15 cellular contexts compared by ENCODE assay signal in the genomic region with DNA sequence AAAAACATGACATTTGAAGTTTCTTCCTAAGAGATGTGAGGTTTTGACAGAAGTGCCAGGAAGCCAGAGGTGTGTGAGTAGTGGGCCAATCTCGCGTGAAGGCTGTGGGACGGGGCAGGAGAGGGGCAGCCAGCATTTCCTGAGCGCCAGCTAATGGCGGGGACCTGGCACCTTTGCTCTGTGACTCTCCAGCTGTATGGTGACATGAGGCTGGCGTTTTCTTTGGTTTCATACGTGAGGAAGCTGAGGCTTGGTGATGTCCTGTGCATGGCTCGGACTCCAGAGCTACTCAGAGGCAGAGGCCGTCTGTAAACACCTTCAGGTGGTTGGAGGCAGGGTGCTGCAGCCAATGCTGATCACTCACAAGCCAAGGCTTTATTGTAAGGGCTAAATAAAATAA. TPM values are rescaled to one million over a fixed set of nuclear protein-coding genes. Genes with fewer than 3 reads are reported as not detected.
DNase-seq lines count a peak whose midpoint lies in the region; ATAC-seq and TF ChIP-seq lines count a peak whose summit lies in the region.
"Had no signal": no experiment of that assay in that cellular context is flagged by ENCODE, and none has a peak within 500 bp of the region (broad histone marks: within the 10 kb centered on the region; RNA-seq: fewer than 3 reads in every experiment).

No MANE protein-coding gene starts in this region.

- peak overlapping the region; percentile 45 for H3K27ac ChIP-seq in CD8-positive, alpha-beta memory T cell (ENCODE audit: low read depth, low read length)
- H3K27ac ChIP-seq in MM.1S (ENCODE audit: low read length) = no peak overlapping the region
- H3K27ac ChIP-seq: ovary, right lobe of liver had no signal

- DNase-seq in CD14-positive monocyte (ENCODE audit: low spot score) (no peak), NCI-H524 (lab: John Stamatoyannopoulos, UW) (no peak), MM.1S (no peak)
- DNase-seq in CD8-positive, alpha-beta memory T cell = no peak
- DNase-seq in activated T-cell treated with anti-CD3 and anti-CD28 coated beads, Interleukin-2, amount 50 U/mL, for 72 hours = no peak
- DNase-seq in naive thymus-derived CD8-positive, alpha-beta T cell = no peak
- DNase-seq: NCI-H2029; NCI-H510A treated with DMSO at 0.1 percent for 48 hours; ovary; right lobe of liver; Right ventricle myocardium superior; stimulated activated CD4-positive, alpha-beta T cell treated with anti-CD3 and anti-CD28 coated beads, Interleukin-2, amount 100 ng/mL, for 24 hours had no signal

- H3K27me3 ChIP-seq in CD8-positive, alpha-beta memory T cell (ENCODE audit: insufficient read depth, low read length, poor library complexity, severe bottlenecking) = no peaks in the 10 kb centered on the region
- no peaks in the 10 kb centered on the region for H3K27me3 ChIP-seq in MM.1S (replicated peaks; ENCODE audit: insufficient read depth, low read length)
- H3K27me3 ChIP-seq: ovary, right lobe of liver had no signal

- no peaks in the 10 kb centered on the region for H3F3A ChIP-seq in MM.1S (ENCODE audit: insufficient read depth, low read length)

- POLR2A ChIA-PET in CD8-positive, alpha-beta memory T cell (lab: Charles Lee) = interaction anchor here (1.0 to 12.0 kb wide), 6 partner anchors 9 to 153 kb away, joined by 3 to 136 read pairs (median 4); no protein-coding TSS in a partner anchor
- POLR2A ChIA-PET in naive thymus-derived CD8-positive, alpha-beta T cell (lab: Charles Lee) = interaction anchor here (1.1 to 44.8 kb wide), 8 partner anchors 1 to 154 kb away, joined by 3 to 1553 read pairs (median 70); a partner anchor contains a TSS

- peak overlapping the region; percentile 96 to 100 (median 99) for H3K27ac Mint-ChIP-seq in CD14-positive monocyte
- H3K27ac Mint-ChIP-seq in CD8-positive, alpha-beta memory T cell = peak overlapping the region in 7 of 8 donors; percentile 97 to 100 (median 100)
- H3K27ac Mint-ChIP-seq in activated T-cell treated with anti-CD3 and anti-CD28 coated beads, Interleukin-2, amount 50 U/mL, for 72 hours = peak overlapping the region; percentile 96
- H3K27ac Mint-ChIP-seq in naive thymus-derived CD8-positive, alpha-beta T cell = peak overlapping the region in 9 of 10 donors; percentile 96 to 100 (median 100)
- H3K27ac Mint-ChIP-seq: WTC11 had no signal

- intact Hi-C loops in CD14-positive monocyte (cut with micrococcal nuclease) = loop anchor here (5.0 kb wide), 4 partner anchors 41 to 141 kb away; no protein-coding TSS in a partner anchor

- peaks cover 0 to 2% (median 0%) of the 10 kb centered on the region in 7 donors for H3K9me3 Mint-ChIP-seq in CD14-positive monocyte
- H3K9me3 Mint-ChIP-seq in CD8-positive, alpha-beta memory T cell = no peaks in the 10 kb centered on the region
- peaks cover 0 to 3% of the 10 kb centered on the region in 2 donors for H3K9me3 Mint-ChIP-seq in activated T-cell treated with anti-CD3 and anti-CD28 coated beads, Interleukin-2, amount 50 U/mL, for 72 hours
- H3K9me3 Mint-ChIP-seq in naive thymus-derived CD8-positive, alpha-beta T cell = peaks cover 0 to 9% (median 0%) of the 10 kb centered on the region in 9 donors

- no peak for ATAC-seq in activated T-cell treated with anti-CD3 and anti-CD28 coated beads, Interleukin-2, amount 50 U/mL, for 72 hours (replicated peaks in 1 of 2)
- ATAC-seq in naive thymus-derived CD8-positive, alpha-beta T cell = no peak
- ATAC-seq in HG03460 (IDR thresholded peaks at IDR 0.05; ENCODE audit: unreplicated experiment) = no peak
- ATAC-seq: right lobe of liver, WTC11 had no signal

- H3K79me2 ChIP-seq in MM.1S (ENCODE audit: low read length) = peaks cover 93% of the 10 kb centered on the region

- peak overlapping the region; percentile 21 for H3K4me3 ChIP-seq in CD8-positive, alpha-beta memory T cell (ENCODE audit: low read length)
- no peak overlapping the region for H3K4me3 ChIP-seq in MM.1S (ENCODE audit: low read length)
- H3K4me3 ChIP-seq: ovary, right lobe of liver had no signal

- H3K4me3 Mint-ChIP-seq in CD14-positive monocyte = peak overlapping the region in 1 of 2 donors; percentile 4
- peak overlapping the region; percentile 36 to 78 (median 75) for H3K4me3 Mint-ChIP-seq in CD8-positive, alpha-beta memory T cell
- peak overlapping the region; percentile 78 to 85 for H3K4me3 Mint-ChIP-seq in activated T-cell treated with anti-CD3 and anti-CD28 coated beads, Interleukin-2, amount 50 U/mL, for 72 hours
- H3K4me3 Mint-ChIP-seq in naive thymus-derived CD8-positive, alpha-beta T cell = peak overlapping the region; percentile 34 to 86 (median 74)
- H3K4me3 Mint-ChIP-seq: WTC11 had no signal

- H3K36me3 ChIP-seq in CD8-positive, alpha-beta memory T cell (ENCODE audit: insufficient read depth, low read length) = peaks cover 37% of the 10 kb centered on the region
- H3K36me3 ChIP-seq in MM.1S (replicated peaks; ENCODE audit: insufficient read depth, low read length) = 0 out of 2 replicates have a peak, but pooled peaks cover 4% of the 10 kb centered on the region
- H3K36me3 ChIP-seq: ovary, right lobe of liver had no signal

- H3K36me3 Mint-ChIP-seq in CD14-positive monocyte = peaks cover 71 to 86% of the 10 kb centered on the region in 2 donors
- H3K36me3 Mint-ChIP-seq in CD8-positive, alpha-beta memory T cell = peaks cover 15 to 92% (median 43%) of the 10 kb centered on the region in 3 donors
- peaks cover 44 to 84% of the 10 kb centered on the region in 2 donors for H3K36me3 Mint-ChIP-seq in activated T-cell treated with anti-CD3 and anti-CD28 coated beads, Interleukin-2, amount 50 U/mL, for 72 hours (ENCODE audit: insufficient read depth in 2 of 2)
- H3K36me3 Mint-ChIP-seq in naive thymus-derived CD8-positive, alpha-beta T cell = peaks cover 16 to 88% (median 45%) of the 10 kb centered on the region in 3 donors
- H3K36me3 Mint-ChIP-seq: WTC11 had no signal

- H3K4me1 Mint-ChIP-seq in CD14-positive monocyte = peaks cover 96% of the 10 kb centered on the region
- H3K4me1 Mint-ChIP-seq in CD8-positive, alpha-beta memory T cell = peaks cover 93 to 99% (median 98%) of the 10 kb centered on the region in 3 donors
- peaks cover 100% of the 10 kb centered on the region for H3K4me1 Mint-ChIP-seq in activated T-cell treated with anti-CD3 and anti-CD28 coated beads, Interleukin-2, amount 50 U/mL, for 72 hours (ENCODE audit: low read depth)
- peaks cover 76 to 99% (median 98%) of the 10 kb centered on the region in 4 donors for H3K4me1 Mint-ChIP-seq in naive thymus-derived CD8-positive, alpha-beta T cell

- H3K27me3 Mint-ChIP-seq in CD14-positive monocyte (ENCODE audit: low read depth in 3 of 3) = no peaks in the 10 kb centered on the region
- no peaks in the 10 kb centered on the region for H3K27me3 Mint-ChIP-seq in CD8-positive, alpha-beta memory T cell
- no peaks in the 10 kb centered on the region for H3K27me3 Mint-ChIP-seq in activated T-cell treated with anti-CD3 and anti-CD28 coated beads, Interleukin-2, amount 50 U/mL, for 72 hours (ENCODE audit: low read depth)
- peaks cover 0 to 2% (median 0%) of the 10 kb centered on the region in 5 donors for H3K27me3 Mint-ChIP-seq in naive thymus-derived CD8-positive, alpha-beta T cell

- no peak overlapping the region for H2AFZ ChIP-seq in MM.1S (ENCODE audit: low read length)

- TF ChIP-seq CTCF in CD14-positive monocyte (IDR thresholded peaks at IDR 0.05) (no peak), MM.1S (IDR thresholded peaks at IDR 0.05; ENCODE audit: low read length) (no peak)

- H3K9me2 ChIP-seq in MM.1S (replicated peaks; ENCODE audit: insufficient read depth, low read length) = no peaks in the 10 kb centered on the region

- H3K9ac ChIP-seq in MM.1S (ENCODE audit: low read length) = no peak overlapping the region

- H3K4me2 ChIP-seq in MM.1S (ENCODE audit: low read depth, low read length) = no peak overlapping the region

- H4K20me1 ChIP-seq in MM.1S (ENCODE audit: insufficient read depth, low read length) = no peaks in the 10 kb centered on the region

- H3K9me3 ChIP-seq in CD8-positive, alpha-beta memory T cell (ENCODE audit: low read length) = no peaks in the 10 kb centered on the region
- no peaks in the 10 kb centered on the region for H3K9me3 ChIP-seq in MM.1S (replicated peaks; ENCODE audit: insufficient read depth, low read length)
- H3K9me3 ChIP-seq: ovary, right lobe of liver had no signal

- H3K4me1 ChIP-seq in CD8-positive, alpha-beta memory T cell (ENCODE audit: insufficient read depth, low read length) = peaks cover 98% of the 10 kb centered on the region
- H3K4me1 ChIP-seq in MM.1S (ENCODE audit: low read length) = no peaks in the 10 kb centered on the region
- H3K4me1 ChIP-seq: right lobe of liver had no signal

- CTCF ChIA-PET in CD8-positive, alpha-beta memory T cell (lab: Charles Lee) = interaction anchor here (1.0 to 40.0 kb wide), 7 partner anchors 9 to 152 kb away, joined by 3 to 815 read pairs (median 23); a partner anchor contains a TSS

RNA-seq across cellular contexts. Expression of a gene that starts 53.8 kb away (rescaled TPM):
- polyA plus RNA-seq in CD14-positive monocyte = 10 to 100 TPM; 38.4 to 80.2 TPM
- 100 to 1,000 TPM; 225 to 226 TPM for total RNA-seq in CD8-positive, alpha-beta memory T cell
- polyA plus RNA-seq in CD8-positive, alpha-beta memory T cell = 238 TPM
- total RNA-seq in activated T-cell treated with anti-CD3 and anti-CD28 coated beads, Interleukin-2, amount 50 U/mL, for 72 hours = 100 to 1,000 TPM; 427 to 504 TPM
- total RNA-seq in naive thymus-derived CD8-positive, alpha-beta T cell = 100 to 1,000 TPM; 416 to 435 TPM
- 100 to 1,000 TPM; 145 to 257 (median 209) TPM for polyA plus RNA-seq in naive thymus-derived CD8-positive, alpha-beta T cell
- total RNA-seq: fibroblast of villous mesenchyme had no signal
